In genomic region chr19:51207747-51208146, GRCh38 we compare ENCODE assay signal across 28 cellular contexts. TPM values are rescaled to one million over a fixed set of nuclear protein-coding genes. Genes with fewer than 3 reads are reported as not detected.
A peak's percentile ranks its signal among the peaks of the same experiment; 100 is the strongest.
DNase-seq lines count a peak whose midpoint lies in the region; ATAC-seq, FAIRE-seq and TF ChIP-seq lines count a peak whose summit lies in the region.
"Had no signal": no experiment of that assay in that cellular context is flagged by ENCODE, and none has a peak within 500 bp of the region (broad histone marks: within the 10 kb centered on the region; RNA-seq: fewer than 3 reads in every experiment).

No MANE protein-coding gene starts in this region.

- no peak overlapping the region for H3K4me3 Mint-ChIP-seq in activated CD8-positive, alpha-beta memory T cell treated with anti-CD3 and anti-CD28 coated beads, Interleukin-2, amount 10 ng/mL, durations not matched to agents 7 days and 5 days
- H3K4me3 Mint-ChIP-seq: CD4-positive, alpha-beta memory T cell had no signal

- WGBS in prostate gland, result 32% methylated on average over 2 of the region's 2 CpGs
- WGBS in HepG2 (ENCODE audit: low lambda C conversion rate), result 3% methylated on average over 2 of the region's 2 CpGs

- H3K27me3 Mint-ChIP-seq in activated CD8-positive, alpha-beta memory T cell treated with anti-CD3 and anti-CD28 coated beads, Interleukin-2, amount 10 ng/mL, durations not matched to agents 7 days and 5 days, result peaks cover 68% of the 10 kb centered on the region

- TF ChIP-seq EP300 in HepG2 (IDR thresholded peaks at IDR 0.05; ENCODE audit: low read depth in 2 of 2, low read length in 2 of 2), result no peak
- TF ChIP-seq EP300 in HepG2 (CRISPR knock-in tag; IDR thresholded peaks at IDR 0.05; ENCODE audit: borderline replicate concordance), result no peak

- FAIRE-seq in HepG2 (lab: Jason Lieb, UNC), result no peak
- FAIRE-seq: GM19239, H54 had no signal

- H3K9me3 ChIP-seq in prostate gland (no peaks in the 10 kb centered on the region), HepG2 (ENCODE audit: low read length) (no peaks in the 10 kb centered on the region)
- H3K9me3 ChIP-seq: BLaER1, MG63, Peyer's patch had no signal

- H3K27me3 ChIP-seq in prostate gland (replicated peaks; ENCODE audit: insufficient read depth) (no peaks in the 10 kb centered on the region), HepG2 (ENCODE audit: control insufficient read depth in 1 of 2, insufficient read depth in 2 of 2, low read length in 2 of 2) (peaks cover 0 to 7% of the 10 kb centered on the region in 2 experiments; a peak in 2 of 5 replicates)
- H3K27me3 ChIP-seq: BLaER1, MG63, Peyer's patch had no signal

- CTCF ChIA-PET in activated CD8-positive, alpha-beta memory T cell treated with anti-CD3 and anti-CD28 coated beads, Interleukin-2, amount 10 ng/mL, durations not matched to agents 7 days and 5 days (lab: Charles Lee), result interaction anchor here (1.0 to 1.2 kb wide), 2 partner anchors 52 to 120 kb away, joined by 3 read pairs; no protein-coding TSS in a partner anchor
- CTCF ChIA-PET in HepG2 (lab: Yijun Ruan, JAX; ENCODE audit: low intra/inter-chr PET ratio, low total read pairs), result no interaction called here

- H3K4me2 ChIP-seq in HepG2 (ENCODE audit: low read depth, low read length), result no peak overlapping the region
- H3K4me2 ChIP-seq: BLaER1 had no signal

- POLR2A ChIA-PET in HepG2 (lab: Yijun Ruan, JAX), result no interaction called here

- BruUV-seq in HepG2 (replicated peaks; lab: Mats Ljungman, UMichigan), result no TSS peak

- H4K20me1 ChIP-seq in HepG2 (ENCODE audit: insufficient read depth, low read length), result no peaks in the 10 kb centered on the region
- H4K20me1 ChIP-seq: BLaER1 had no signal

- no peak for TF ChIP-seq POLR2A in prostate gland (IDR thresholded peaks at IDR 0.05)
- TF ChIP-seq POLR2A in HepG2 (IDR thresholded peaks at IDR 0.05; ENCODE audit: insufficient read depth in 1 of 2, low read depth in 2 of 2, low read length in 2 of 2), result no peak

- H3K36me3 Mint-ChIP-seq in activated CD8-positive, alpha-beta memory T cell treated with anti-CD3 and anti-CD28 coated beads, Interleukin-2, amount 10 ng/mL, durations not matched to agents 7 days and 5 days, result no peaks in the 10 kb centered on the region
- H3K36me3 Mint-ChIP-seq: CD4-positive, alpha-beta memory T cell had no signal

- TF ChIP-seq CTCF in VCaP (conservative IDR thresholded peaks at IDR 0.05) (no peak), prostate gland (IDR thresholded peaks at IDR 0.05) (no peak), omental fat pad (IDR thresholded peaks at IDR 0.05) (no peak), HepG2 (CRISPR knock-in tag; IDR thresholded peaks at IDR 0.05) (no peak)

- in situ Hi-C loops in HepG2 (cut with HindIII; ENCODE audit: extremely low pct_ligation_motif_present, low pct_unique_long_range_greater_than_20kb), result no loop called here

- no peak overlapping the region for H2AFZ ChIP-seq in HepG2 (ENCODE audit: low read length)

- intact Hi-C loops in prostate gland (cut with DNase I), result no loop called here
- intact Hi-C loops in HepG2 (cut with micrococcal nuclease; ENCODE audit: unreplicated experiment), result no loop called here

- TF ChIP-seq RAD21 in HepG2 (CRISPR knock-in tag; IDR thresholded peaks at IDR 0.05), result no peak

- no peaks in the 10 kb centered on the region for H3K79me2 ChIP-seq in HepG2 (ENCODE audit: insufficient read depth, low read length)

- H3K9me3 Mint-ChIP-seq in activated CD8-positive, alpha-beta memory T cell treated with anti-CD3 and anti-CD28 coated beads, Interleukin-2, amount 10 ng/mL, durations not matched to agents 7 days and 5 days (ENCODE audit: low read depth), result no peaks in the 10 kb centered on the region
- H3K9me3 Mint-ChIP-seq: CD4-positive, alpha-beta memory T cell had no signal

- no peak overlapping the region for H3K9ac ChIP-seq in HepG2 (ENCODE audit: insufficient read depth, low read depth, low read length)
- H3K9ac ChIP-seq: BLaER1 had no signal

- DNase-seq in activated CD8-positive, alpha-beta memory T cell treated with anti-CD3 and anti-CD28 coated beads, Interleukin-2, amount 10 ng/mL, durations not matched to agents 7 days and 5 days, result no peak
- DNase-seq in activated CD8-positive, alpha-beta memory T cell treated with anti-CD3 and anti-CD28 coated beads, Interleukin-2, amount 50 U/mL, for 4 hours, result no peak
- DNase-seq in prostate gland (ENCODE audit: low spot score) (peak; percentile 49), omental fat pad (ENCODE audit: low spot score) (no peak), HepG2 (ENCODE audit: low spot score) (no peak)
- DNase-seq: 8988T; CD4-positive, alpha-beta memory T cell; COR-L47; DMS53; KBM-7; MG63; NCI-H1092; NCI-H1417 treated with DMSO at 0.1 percent for 48 hours; NCI-H1694 treated with DMSO at 0.1 percent for 48 hours; NCI-H2081; NCI-H2227 treated with DMSO at 0.1 percent for 48 hours; NCI-H510A; NCI-H69; Peyer's patch; SHP77 treated with DMSO at 0.1 percent for 48 hours had no signal

- H3K4me1 ChIP-seq in prostate gland (replicated peaks) (no peaks in the 10 kb centered on the region), HepG2 (ENCODE audit: insufficient read depth, low read length) (no peaks in the 10 kb centered on the region)
- H3K4me1 ChIP-seq: Peyer's patch had no signal

- H3K4me1 Mint-ChIP-seq in activated CD8-positive, alpha-beta memory T cell treated with anti-CD3 and anti-CD28 coated beads, Interleukin-2, amount 10 ng/mL, durations not matched to agents 7 days and 5 days, result peaks cover 24% of the 10 kb centered on the region

- peak overlapping the region; percentile 61 for H3K27ac ChIP-seq in VCaP
- H3K27ac ChIP-seq in prostate gland, result no peak overlapping the region
- no peak overlapping the region for H3K27ac ChIP-seq in HepG2 (ENCODE audit: extremely low read length, insufficient read depth, low read length)
- H3K27ac ChIP-seq: BLaER1, Peyer's patch had no signal

- H3K4me3 ChIP-seq in prostate gland, result no peak overlapping the region
- H3K4me3 ChIP-seq in HepG2 (replicated peaks in 1 of 3; ENCODE audit: insufficient read depth in 1 of 3, low read depth in 2 of 3, low read length in 3 of 3), result no peak overlapping the region
- H3K4me3 ChIP-seq: BLaER1, MG63, Peyer's patch had no signal

- ATAC-seq in activated CD8-positive, alpha-beta memory T cell treated with anti-CD3 and anti-CD28 coated beads, Interleukin-2, amount 10 ng/mL, durations not matched to agents 7 days and 5 days, result peak; percentile 47
- ATAC-seq in omental fat pad (ENCODE audit: low FRiP score) (no peak), HepG2 (no peak), GM19455 (IDR thresholded peaks at IDR 0.05; ENCODE audit: unreplicated experiment) (no peak)

- H3K36me3 ChIP-seq in prostate gland (no peaks in the 10 kb centered on the region), HepG2 (replicated peaks in 1 of 2; ENCODE audit: control insufficient read depth in 1 of 2, insufficient read depth in 2 of 2, low read length in 2 of 2) (no peaks in the 10 kb centered on the region)
- H3K36me3 ChIP-seq: BLaER1, MG63, Peyer's patch had no signal

- no peak overlapping the region for H3K27ac Mint-ChIP-seq in activated CD8-positive, alpha-beta memory T cell treated with anti-CD3 and anti-CD28 coated beads, Interleukin-2, amount 10 ng/mL, durations not matched to agents 7 days and 5 days
- H3K27ac Mint-ChIP-seq: CD4-positive, alpha-beta memory T cell had no signal

RNA-seq across cellular contexts. Expression of gene CD33, which starts 17.1 kb away (rescaled TPM):
- 1 to 10 TPM in 1 of 2 experiments, under 1 TPM in 1; 0.96 to 6.2 TPM for total RNA-seq in activated CD8-positive, alpha-beta memory T cell treated with anti-CD3 and anti-CD28 coated beads, Interleukin-2, amount 10 ng/mL, durations not matched to agents 7 days and 5 days
- total RNA-seq in prostate gland (1 to 10 TPM; 1.9 to 2.5 TPM), omental fat pad (10 to 100 TPM in 3 of 4 donors, 1 to 10 TPM in 1; 7.1 to 22.3 (median 18.0) TPM), HepG2 (2016; rRNA removed; fragmentation: Illumina TruSeq; extraction: Trizol) (0.29 TPM in 1 of 2 replicates, not detected in the other)
- not detected in 2 replicates for total RNA-seq in HepG2 (2016; cell fraction: cytosol; rRNA removed; fragmentation: Illumina TruSeq; extraction: Trizol; ENCODE audit: low read depth)
- total RNA-seq in HepG2 (2016; cell fraction: insoluble cytoplasmic fraction; rRNA removed; fragmentation: Illumina TruSeq; extraction: Trizol), result not detected in 2 replicates
- total RNA-seq in HepG2 (2016; cell fraction: membrane; rRNA removed; fragmentation: Illumina TruSeq; extraction: Trizol), result not detected in 2 replicates
- total RNA-seq in HepG2 (2016; cell fraction: nucleus; rRNA removed; fragmentation: Illumina TruSeq; extraction: Trizol), result not detected in 2 replicates
- 0.07 TPM in 1 of 2 replicates, not detected in the other for polyA plus RNA-seq in HepG2 (2011; rRNA removed)
- polyA plus RNA-seq in HepG2 (2011; cell fraction: cytosol; rRNA removed), result 0.09 TPM in 1 of 2 replicates, not detected in the other
- not detected in 2 replicates for polyA plus RNA-seq in HepG2 (2011; cell fraction: nucleus; rRNA removed)
- not detected in 2 replicates for polyA plus RNA-seq in HepG2 (2012)
- not detected in 2 replicates for polyA plus RNA-seq in HepG2 (2016; cell fraction: cytosol; fragmentation: Illumina TruSeq; extraction: Trizol; ENCODE audit: low read depth)
- not detected in 2 replicates for polyA plus RNA-seq in HepG2 (2016; cell fraction: insoluble cytoplasmic fraction; fragmentation: Illumina TruSeq; extraction: Trizol; ENCODE audit: low read depth)
- not detected in 2 replicates for polyA plus RNA-seq in HepG2 (2016; cell fraction: membrane; fragmentation: Illumina TruSeq; extraction: Trizol; ENCODE audit: low read depth)
- polyA plus RNA-seq in HepG2 (2016; cell fraction: nucleus; fragmentation: Illumina TruSeq; extraction: Trizol; ENCODE audit: insufficient read depth, low read depth), result not detected in 2 replicates
- 0.44 and 13.3 TPM in 2 replicates for polyA minus RNA-seq in HepG2 (2011; rRNA and poly(A)+ RNA removed; ENCODE audit: low replicate concordance)
- not detected in 2 replicates for polyA minus RNA-seq in HepG2 (2011; cell fraction: cytosol; rRNA and poly(A)+ RNA removed)
- polyA minus RNA-seq in HepG2 (2011; cell fraction: nucleus; rRNA and poly(A)+ RNA removed), result not detected in 2 replicates
- total RNA-seq: G401 had no signal
- polyA plus RNA-seq: CD4-positive, alpha-beta memory T cell had no signal

RNA-seq across cellular contexts. Expression of gene SIGLECL1, which starts 43.1 kb away (rescaled TPM):
- not detected for total RNA-seq in activated CD8-positive, alpha-beta memory T cell treated with anti-CD3 and anti-CD28 coated beads, Interleukin-2, amount 10 ng/mL, durations not matched to agents 7 days and 5 days
- total RNA-seq in prostate gland (1 to 10 TPM in 1 of 2 donors, not detected in 1; 1.6 TPM), omental fat pad (not detected), HepG2 (2016; rRNA removed; fragmentation: Illumina TruSeq; extraction: Trizol) (not detected in 2 replicates)
- total RNA-seq in HepG2 (2016; cell fraction: cytosol; rRNA removed; fragmentation: Illumina TruSeq; extraction: Trizol; ENCODE audit: low read depth), result not detected in 2 replicates
- not detected in 2 replicates for total RNA-seq in HepG2 (2016; cell fraction: insoluble cytoplasmic fraction; rRNA removed; fragmentation: Illumina TruSeq; extraction: Trizol)
- total RNA-seq in HepG2 (2016; cell fraction: membrane; rRNA removed; fragmentation: Illumina TruSeq; extraction: Trizol), result not detected in 2 replicates
- total RNA-seq in HepG2 (2016; cell fraction: nucleus; rRNA removed; fragmentation: Illumina TruSeq; extraction: Trizol), result not detected in 2 replicates
- polyA plus RNA-seq in HepG2 (2011; rRNA removed), result not detected in 2 replicates
- polyA plus RNA-seq in HepG2 (2011; cell fraction: cytosol; rRNA removed), result not detected in 2 replicates
- polyA plus RNA-seq in HepG2 (2011; cell fraction: nucleus; rRNA removed), result not detected in 2 replicates
- not detected in 2 replicates for polyA plus RNA-seq in HepG2 (2012)
- not detected in 2 replicates for polyA plus RNA-seq in HepG2 (2016; cell fraction: cytosol; fragmentation: Illumina TruSeq; extraction: Trizol; ENCODE audit: low read depth)
- not detected in 2 replicates for polyA plus RNA-seq in HepG2 (2016; cell fraction: insoluble cytoplasmic fraction; fragmentation: Illumina TruSeq; extraction: Trizol; ENCODE audit: low read depth)
- not detected in 2 replicates for polyA plus RNA-seq in HepG2 (2016; cell fraction: membrane; fragmentation: Illumina TruSeq; extraction: Trizol; ENCODE audit: low read depth)
- not detected in 2 replicates for polyA plus RNA-seq in HepG2 (2016; cell fraction: nucleus; fragmentation: Illumina TruSeq; extraction: Trizol; ENCODE audit: insufficient read depth, low read depth)
- polyA minus RNA-seq in HepG2 (2011; rRNA and poly(A)+ RNA removed; ENCODE audit: low replicate concordance), result not detected in 2 replicates
- polyA minus RNA-seq in HepG2 (2011; cell fraction: cytosol; rRNA and poly(A)+ RNA removed), result not detected in 2 replicates
- not detected in 2 replicates for polyA minus RNA-seq in HepG2 (2011; cell fraction: nucleus; rRNA and poly(A)+ RNA removed)
- total RNA-seq: CD4-positive, alpha-beta memory T cell; G401; HT1080; LHCN-M2; Peyer's patch had no signal
- polyA plus RNA-seq: CD4-positive, alpha-beta memory T cell had no signal
